ENCODE assay signal across 1 cellular context in genomic region chr18:59478591-59478990, GRCh38.
TF ChIP-seq lines count a peak whose summit lies in the region.

No MANE protein-coding gene starts in this region.

TF ChIP-seq in SK-N-SH treated with all-trans-retinoic acid at 6 μM for 48 hours, 23 proteins besides CTCF, POLR2A, EP300 and RAD21 (continued from another document):
- TF ChIP-seq PPARA (CRISPR knock-in tag; IDR thresholded peaks at IDR 0.05; ENCODE audit: borderline replicate concordance) (peak; percentile 48; the same call in 1 of the 2 replicates), ESRRG (CRISPR knock-in tag; IDR thresholded peaks at IDR 0.05) (no peak), PATZ1 (CRISPR knock-in tag; IDR thresholded peaks at IDR 0.05; ENCODE audit: borderline replicate concordance) (peak; percentile 78; the same call in 1 of the 2 replicates)
